In genomic region chr18:50944245-50944917, GRCh38 we compare ENCODE assay signal across 14 cellular contexts. TPM values are rescaled to one million over a fixed set of nuclear protein-coding genes. Genes with fewer than 3 reads are reported as not detected.
DNase-seq lines count a peak whose midpoint lies in the region; ATAC-seq and TF ChIP-seq lines count a peak whose summit lies in the region.
"Had no signal": no experiment of that assay in that cellular context is flagged by ENCODE, and none has a peak within 500 bp of the region (broad histone marks: within the 10 kb centered on the region; RNA-seq: fewer than 3 reads in every experiment).

No MANE protein-coding gene starts in this region.

- TF ChIP-seq CTCF in foreskin keratinocyte (conservative IDR thresholded peaks at IDR 0.05): no peak

- H3K4me3 ChIP-seq in rectal smooth muscle tissue (ENCODE audit: low read length): no peak overlapping the region
- H3K4me3 ChIP-seq: esophagus muscularis mucosa had no signal

- ATAC-seq in foreskin keratinocyte (peak; percentile 34), HG03280 (IDR thresholded peaks at IDR 0.05; ENCODE audit: unreplicated experiment) (no peak)
- ATAC-seq: WTC11 had no signal

- peaks cover 3% of the 10 kb centered on the region for H3K4me1 ChIP-seq in foreskin keratinocyte
- no peaks in the 10 kb centered on the region for H3K4me1 ChIP-seq in rectal smooth muscle tissue (ENCODE audit: control insufficient read depth, insufficient read depth, low read length)
- H3K4me1 ChIP-seq: esophagus muscularis mucosa had no signal

- no peak overlapping the region for H3K9ac ChIP-seq in rectal smooth muscle tissue (ENCODE audit: low read length)

- H3K27me3 ChIP-seq in foreskin keratinocyte: no peaks in the 10 kb centered on the region
- no peaks in the 10 kb centered on the region for H3K27me3 ChIP-seq in rectal smooth muscle tissue (ENCODE audit: control insufficient read depth, insufficient read depth, low read length)
- H3K27me3 ChIP-seq: esophagus muscularis mucosa had no signal

- H3K27ac ChIP-seq in foreskin keratinocyte: no peak overlapping the region
- H3K27ac ChIP-seq in rectal smooth muscle tissue (ENCODE audit: low read depth, low read length): peak overlapping the region; percentile 8
- H3K27ac ChIP-seq: esophagus muscularis mucosa had no signal

- DNase-seq in SKM-1 treated with dmso at 0.1 percent for 144 hours (lab: John Stamatoyannopoulos, UW; ENCODE audit: unreplicated experiment): peak; percentile 43
- no peak for DNase-seq in SKM-1 (lab: John Stamatoyannopoulos, UW; ENCODE audit: unreplicated experiment)
- DNase-seq in NOMO-1 treated with DMSO at 0.1 percent for 48 hours (lab: John Stamatoyannopoulos, UW; ENCODE audit: unreplicated experiment): peak; percentile 84
- DNase-seq in foreskin keratinocyte: peak in 1 of 2 donors; percentile 20
- DNase-seq in stimulated activated CD4-positive, alpha-beta T cell treated with anti-CD3 and anti-CD28 coated beads, Interleukin-1b, Interleukin-23, amount 100 ng/mL, for 48 hours: no peak
- DNase-seq in NCI-H2227 (lab: John Stamatoyannopoulos, UW; ENCODE audit: unreplicated experiment): no peak
- DNase-seq: activated CD8-positive, alpha-beta memory T cell treated with anti-CD3 and anti-CD28 coated beads, Interleukin-2, amount 50 U/mL, for 48 hours; activated naive CD8-positive, alpha-beta T cell treated with anti-CD3 and anti-CD28 coated beads for 36 hours; NCI-H82; SHP77 treated with DMSO at 0.1 percent for 48 hours had no signal

- peaks cover 3% of the 10 kb centered on the region for H3K36me3 ChIP-seq in rectal smooth muscle tissue (ENCODE audit: control insufficient read depth, insufficient read depth, low read length)

RNA-seq across cellular contexts. Expression of gene ELAC1, which starts 23.5 kb away (rescaled TPM):
- total RNA-seq in foreskin keratinocyte: 7.2 and 7.9 TPM in 2 replicates
- 6.8 and 7.3 TPM in 2 replicates for polyA plus RNA-seq in foreskin keratinocyte

Comparison
In these comparisons a context has a peak if more than half of its experiments do, and no peak if none do; other contexts are left out.
1. DNase-seq: peak in SKM-1 treated with dmso at 0.1 percent for 144 hours (single experiment) and NOMO-1 treated with DMSO at 0.1 percent for 48 hours (single experiment); none in SKM-1 (single experiment), stimulated activated CD4-positive, alpha-beta T cell treated with anti-CD3 and anti-CD28 coated beads, Interleukin-1b, Interleukin-23, amount 100 ng/mL, for 48 hours (single experiment) and NCI-H2227 (single experiment).